Comparison of ENCODE assay signal across 28 cellular contexts in the genomic region with DNA sequence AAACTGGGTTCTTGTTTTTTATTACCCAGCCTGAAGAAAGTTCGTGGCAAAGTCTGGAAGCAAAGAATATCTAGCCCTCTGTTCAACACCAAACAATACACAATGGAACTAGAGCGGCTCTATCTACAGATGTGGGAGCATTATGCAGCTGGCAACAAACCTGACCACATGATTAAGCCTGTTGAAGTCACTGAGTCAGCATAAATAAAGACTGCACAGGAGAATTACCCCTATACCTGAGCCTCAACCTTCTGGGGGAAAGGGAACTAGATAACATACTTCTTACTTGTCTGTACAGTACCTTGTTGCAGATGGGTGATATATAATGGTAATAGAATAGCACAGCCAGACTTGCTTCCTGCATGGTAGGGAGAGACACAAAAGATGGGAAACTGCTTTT. TPM values are rescaled to one million over a fixed set of nuclear protein-coding genes. Genes with fewer than 3 reads are reported as not detected.
DNase-seq lines count a peak whose midpoint lies in the region; ATAC-seq, FAIRE-seq and TF ChIP-seq lines count a peak whose summit lies in the region.
"Had no signal": no experiment of that assay in that cellular context is flagged by ENCODE, and none has a peak within 500 bp of the region (broad histone marks: within the 10 kb centered on the region; RNA-seq: fewer than 3 reads in every experiment).

No MANE protein-coding gene starts in this region.

- no peak for DNase-seq in activated T-cell treated with anti-CD3 and anti-CD28 coated beads, Interleukin-2, amount 50 U/mL, for 24 hours
- DNase-seq in activated T-cell treated with anti-CD3 and anti-CD28 coated beads, Interleukin-2, amount 50 U/mL, for 4 hours, result no peak
- DNase-seq in A549 (ENCODE audit: low read depth in 1 of 2, low spot score in 1 of 2), result no peak
- DNase-seq in DND-41, result no peak
- DNase-seq in K562 (ENCODE audit: extremely low read depth in 1 of 4, low spot score in 3 of 4), result no peak
- no peak for DNase-seq in transverse colon
- no peak for DNase-seq in GM23338 (ENCODE audit: low spot score)
- DNase-seq: C1 segment of cervical spinal cord; Caco-2; CD4-positive, alpha-beta memory T cell; EL; GDM1; GOT3; NCI-H1048; NCI-H1417 treated with DMSO at 0.1 percent for 48 hours; NCI-H1694 treated with DMSO at 0.1 percent for 48 hours; NCI-H2081; NCI-H2171 treated with DMSO at 0.1 percent for 48 hours; NCI-H345; NCI-H524; NCI-H748 treated with DMSO at 0.1 percent for 48 hours; SIG-M5 had no signal

- no peaks in the 10 kb centered on the region for H3K9me1 ChIP-seq in K562 (ENCODE audit: control insufficient read depth, insufficient read depth, low read length)

- peaks cover 87% of the 10 kb centered on the region for H3K36me3 Mint-ChIP-seq in activated T-cell treated with anti-CD3 and anti-CD28 coated beads, Interleukin-2, amount 50 U/mL, for 24 hours (ENCODE audit: low read depth)
- peaks cover 20% of the 10 kb centered on the region for H3K36me3 Mint-ChIP-seq in activated T-cell treated with anti-CD3 and anti-CD28 coated beads, Interleukin-2, amount 50 U/mL, for 4 hours (ENCODE audit: insufficient read depth)
- peaks cover 75% of the 10 kb centered on the region for H3K36me3 Mint-ChIP-seq in GM23338 (ENCODE audit: low read depth)
- H3K36me3 Mint-ChIP-seq: IgD-negative memory B cell had no signal

- H3K9ac ChIP-seq in DND-41 (ENCODE audit: low read depth, low read length) (no peak overlapping the region), K562 (ENCODE audit: insufficient read depth in 1 of 2, low read depth in 2 of 2, low read length in 2 of 2) (no peak overlapping the region)

- TF ChIP-seq RAD21 in A549 (conservative IDR thresholded peaks at IDR 0.05 in 1 of 2, IDR thresholded peaks at IDR 0.05 in 1 of 2), result no peak
- no peak for TF ChIP-seq RAD21 in K562 (CRISPR knock-in tag; conservative IDR thresholded peaks at IDR 0.05 in 1 of 2, IDR thresholded peaks at IDR 0.05 in 1 of 2)

- WGBS in A549 (ENCODE audit: missing lambda C conversion rate), result 83% methylated on average over 2 of the region's 2 CpGs
- 76% methylated on average over 2 of the region's 2 CpGs for WGBS in K562 (ENCODE audit: insufficient coverage, low coverage, missing lambda C conversion rate)
- WGBS in transverse colon (ENCODE audit: low coverage in 1 of 2), 2 donors, result 62% methylated on average over 2 of the region's 2 CpGs; no CpG with 5 or more reads in 1 of the 2 donors

- peaks cover 69% of the 10 kb centered on the region for H3K36me3 ChIP-seq in DND-41 (ENCODE audit: insufficient read depth, low read length)
- peaks cover 79% of the 10 kb centered on the region for H3K36me3 ChIP-seq in K562 (ENCODE audit: control insufficient read depth, insufficient read depth, low read length)
- peaks cover 0 to 5% (median 0%) of the 10 kb centered on the region in 4 donors for H3K36me3 ChIP-seq in transverse colon
- H3K36me3 ChIP-seq in GM23338 (ENCODE audit: insufficient read depth), result peaks cover 17% of the 10 kb centered on the region

- H3K79me2 ChIP-seq in DND-41 (ENCODE audit: insufficient read depth, low read length) (no peaks in the 10 kb centered on the region), K562 (ENCODE audit: control insufficient read depth, insufficient read depth, low read length) (no peaks in the 10 kb centered on the region), GM23338 (replicated peaks; ENCODE audit: insufficient read depth) (0 out of 2 replicates have a peak, but pooled peaks cover 3% of the 10 kb centered on the region)

- in situ Hi-C loops in K562 (cut with MboI) (no loop called here), transverse colon (cut with MboI; ENCODE audit: low pct_ligation_motif_present in 1 of 4, low pct_unique_long_range_greater_than_20kb in 1 of 4, low sequenced_read_pairs in 3 of 4) (loop anchor here in 1 of 4 donors (25.0 kb wide), 1 partner anchor 186 kb away; no protein-coding TSS in a partner anchor)

- peaks cover 25% of the 10 kb centered on the region for H3K27me3 Mint-ChIP-seq in activated T-cell treated with anti-CD3 and anti-CD28 coated beads, Interleukin-2, amount 50 U/mL, for 24 hours
- no peaks in the 10 kb centered on the region for H3K27me3 Mint-ChIP-seq in activated T-cell treated with anti-CD3 and anti-CD28 coated beads, Interleukin-2, amount 50 U/mL, for 4 hours (ENCODE audit: low read depth)
- peaks cover 7% of the 10 kb centered on the region for H3K27me3 Mint-ChIP-seq in GM23338 (ENCODE audit: insufficient read depth, low read depth, poor library complexity)
- H3K27me3 Mint-ChIP-seq: CD4-positive, alpha-beta memory T cell; IgD-negative memory B cell had no signal

- H3K9me2 ChIP-seq in GM23338 (ENCODE audit: insufficient read depth), result no peaks in the 10 kb centered on the region

- H3F3A ChIP-seq in GM23338 (replicated peaks; ENCODE audit: low read depth), result no peaks in the 10 kb centered on the region

- H3K9me3 ChIP-seq in A549 (no peaks in the 10 kb centered on the region), DND-41 (ENCODE audit: insufficient read depth, low read length, severe bottlenecking) (no peaks in the 10 kb centered on the region), K562 (replicated peaks; ENCODE audit: control insufficient read depth, insufficient read depth, low read depth, low read length) (no peaks in the 10 kb centered on the region), transverse colon (no peaks in the 10 kb centered on the region)
- H3K9me3 ChIP-seq: Caco-2, HAP-1 had no signal

- no peak overlapping the region for H3K27ac ChIP-seq in A549
- H3K27ac ChIP-seq in DND-41 (ENCODE audit: low read length), result no peak overlapping the region
- H3K27ac ChIP-seq in K562 (ENCODE audit: extremely low read depth, low read depth, low read length), result no peak overlapping the region
- no peak overlapping the region for H3K27ac ChIP-seq in transverse colon
- no peak overlapping the region for H3K27ac ChIP-seq in GM23338 (ENCODE audit: low read depth)
- H3K27ac ChIP-seq: SK-N-MC had no signal

- ATAC-seq in activated T-cell treated with anti-CD3 and anti-CD28 coated beads, Interleukin-2, amount 50 U/mL, for 4 hours, result no peak
- no peak for ATAC-seq in A549
- ATAC-seq in DND-41 (ENCODE audit: insufficient read depth, low read depth), result peak; percentile 43; the same call in 1 of the 3 replicates
- ATAC-seq in K562, result no peak
- ATAC-seq in GM23338, result no peak
- ATAC-seq: GM12878 had no signal

- FAIRE-seq in A549 (lab: Jason Lieb, UNC), result no peak
- FAIRE-seq in K562 (lab: Jason Lieb, UNC), result no peak
- FAIRE-seq: A204.1, GM12878, RCC 7860 had no signal

- CTCF ChIA-PET in A549 (lab: Yijun Ruan, JAX) (no interaction called here), K562 (lab: Yijun Ruan, JAX; ENCODE audit: low intra/inter-chr PET ratio) (no interaction called here)

- H2AFZ ChIP-seq in DND-41 (ENCODE audit: low read depth, low read length) (no peak overlapping the region), K562 (ENCODE audit: low read depth, low read length) (no peak overlapping the region), GM23338 (no peak overlapping the region)

- H4K20me1 ChIP-seq in DND-41 (ENCODE audit: insufficient read depth, low read length) (no peaks in the 10 kb centered on the region), K562 (replicated peaks; ENCODE audit: control insufficient read depth, insufficient read depth, low read length) (no peaks in the 10 kb centered on the region), GM23338 (replicated peaks; ENCODE audit: insufficient read depth) (no peaks in the 10 kb centered on the region)

- peaks cover 13% of the 10 kb centered on the region for H3K4me1 ChIP-seq in A549
- no peaks in the 10 kb centered on the region for H3K4me1 ChIP-seq in DND-41 (ENCODE audit: insufficient read depth, low read length)
- peaks cover 0 to 5% of the 10 kb centered on the region in 2 experiments; a peak in 2 of 5 replicates for H3K4me1 ChIP-seq in K562 (replicated peaks in 1 of 2; ENCODE audit: control insufficient read depth in 2 of 2, insufficient read depth in 2 of 2, low read length in 2 of 2)
- H3K4me1 ChIP-seq in transverse colon, result no peaks in the 10 kb centered on the region
- no peaks in the 10 kb centered on the region for H3K4me1 ChIP-seq in GM23338 (ENCODE audit: insufficient read depth)
- H3K4me1 ChIP-seq: Caco-2 had no signal

- intact Hi-C loops in K562 (cut with micrococcal nuclease) (loop anchor here (5.0 kb wide), 1 partner anchor 79 kb away; no protein-coding TSS in a partner anchor), transverse colon (cut with DNase I; ENCODE audit: low total_unique reads) (no loop called here)

- H3K27me3 ChIP-seq in DND-41 (ENCODE audit: insufficient read depth, low read length, poor library complexity) (no peaks in the 10 kb centered on the region), K562 (ENCODE audit: control insufficient read depth in 2 of 2, insufficient read depth in 2 of 2, low read length in 2 of 2) (no peaks in the 10 kb centered on the region), transverse colon (no peaks in the 10 kb centered on the region), GM23338 (ENCODE audit: insufficient read depth) (no peaks in the 10 kb centered on the region)

- TF ChIP-seq EP300 in A549 (IDR thresholded peaks at IDR 0.05) (no peak), K562 (IDR thresholded peaks at IDR 0.05; ENCODE audit: low read length) (no peak), transverse colon (IDR thresholded peaks at IDR 0.05; ENCODE audit: low read depth) (no peak)

- H3K4me3 Mint-ChIP-seq in activated T-cell treated with anti-CD3 and anti-CD28 coated beads, Interleukin-2, amount 50 U/mL, for 24 hours, result no peak overlapping the region
- H3K4me3 Mint-ChIP-seq in activated T-cell treated with anti-CD3 and anti-CD28 coated beads, Interleukin-2, amount 50 U/mL, for 4 hours, result no peak overlapping the region
- H3K4me3 Mint-ChIP-seq in GM23338, result no peak overlapping the region
- H3K4me3 Mint-ChIP-seq: CD4-positive, alpha-beta memory T cell; IgD-negative memory B cell had no signal

- no TSS peak for BruUV-seq in K562 (replicated peaks; lab: Mats Ljungman, UMichigan)

- no peaks in the 10 kb centered on the region for H3K9me3 Mint-ChIP-seq in activated T-cell treated with anti-CD3 and anti-CD28 coated beads, Interleukin-2, amount 50 U/mL, for 24 hours
- H3K9me3 Mint-ChIP-seq in activated T-cell treated with anti-CD3 and anti-CD28 coated beads, Interleukin-2, amount 50 U/mL, for 4 hours, result no peaks in the 10 kb centered on the region
- no peaks in the 10 kb centered on the region for H3K9me3 Mint-ChIP-seq in GM23338
- H3K9me3 Mint-ChIP-seq: CD4-positive, alpha-beta memory T cell; IgD-negative memory B cell had no signal

- peak overlapping the region; percentile 13 for H3K27ac Mint-ChIP-seq in activated T-cell treated with anti-CD3 and anti-CD28 coated beads, Interleukin-2, amount 50 U/mL, for 24 hours
- no peak overlapping the region for H3K27ac Mint-ChIP-seq in GM23338

- POLR2A ChIA-PET in A549 (lab: Yijun Ruan, JAX) (no interaction called here), K562 (lab: Yijun Ruan, JAX) (interaction anchor here (1.0 kb wide), 1 partner anchor 16 kb away, joined by 3 read pairs; no protein-coding TSS in a partner anchor)

- TF ChIP-seq POLR2A in A549 (IDR thresholded peaks at IDR 0.05; ENCODE audit: low read length) (no peak), K562 (conservative IDR thresholded peaks at IDR 0.05) (no peak), transverse colon (IDR thresholded peaks at IDR 0.05) (no peak)

- no peak for TF ChIP-seq CTCF in A549 (IDR thresholded peaks at IDR 0.05)
- no peak for TF ChIP-seq CTCF in DND-41 (IDR thresholded peaks at IDR 0.05; ENCODE audit: borderline replicate concordance, extremely low read depth, low read length, poor library complexity, severe bottlenecking)
- no peak for TF ChIP-seq CTCF in K562 (IDR thresholded peaks at IDR 0.05 in 2 of 3, conservative IDR thresholded peaks at IDR 0.05 in 1 of 3; ENCODE audit: insufficient read depth in 2 of 3, low read depth in 1 of 3, low read length in 3 of 3)
- no peak for TF ChIP-seq CTCF in transverse colon (IDR thresholded peaks at IDR 0.05)
- TF ChIP-seq CTCF in GM23338 (conservative IDR thresholded peaks at IDR 0.05; ENCODE audit: low read depth in 2 of 2), result no peak

- peaks cover 6% of the 10 kb centered on the region for H3K4me1 Mint-ChIP-seq in activated T-cell treated with anti-CD3 and anti-CD28 coated beads, Interleukin-2, amount 50 U/mL, for 24 hours (ENCODE audit: low read depth)
- no peaks in the 10 kb centered on the region for H3K4me1 Mint-ChIP-seq in activated T-cell treated with anti-CD3 and anti-CD28 coated beads, Interleukin-2, amount 50 U/mL, for 4 hours (ENCODE audit: low read depth)
- H3K4me1 Mint-ChIP-seq in GM23338, result peaks cover 5% of the 10 kb centered on the region; the same call in 2 of the 3 replicates

- H3K4me3 ChIP-seq in A549, result no peak overlapping the region
- no peak overlapping the region for H3K4me3 ChIP-seq in DND-41 (ENCODE audit: low read depth in 1 of 2, low read length in 2 of 2)
- no peak overlapping the region for H3K4me3 ChIP-seq in K562
- H3K4me3 ChIP-seq in transverse colon, result no peak overlapping the region
- H3K4me3 ChIP-seq in GM23338, result no peak overlapping the region
- H3K4me3 ChIP-seq: GM12878, HAP-1, SK-N-MC had no signal

- no peak overlapping the region for H3K4me2 ChIP-seq in A549
- no peak overlapping the region for H3K4me2 ChIP-seq in DND-41 (ENCODE audit: insufficient read depth, low read length)
- H3K4me2 ChIP-seq in K562 (ENCODE audit: insufficient read depth, low read length), result no peak overlapping the region
- H3K4me2 ChIP-seq in GM23338, result no peak overlapping the region

RNA-seq across cellular contexts. Expression of a gene that starts 4.6 kb away (rescaled TPM):
- total RNA-seq in activated T-cell treated with anti-CD3 and anti-CD28 coated beads, Interleukin-2, amount 50 U/mL, for 4 hours, result 1 to 10 TPM; 1.7 to 2.2 (median 2.1) TPM
- polyA plus RNA-seq in A549 (2011; rRNA removed), result 1.5 and 1.7 TPM in 2 replicates
- 0.45 and 0.61 TPM in 2 replicates for polyA plus RNA-seq in A549 (2012; cell fraction: cytosol; rRNA removed)
- 2.0 and 3.5 TPM in 2 replicates for polyA plus RNA-seq in A549 (2012; cell fraction: nucleus; rRNA removed)
- polyA plus RNA-seq in A549 (2017; fragmentation: RNase III; extraction: RNeasy Plus Mini Kit Qiagen cat#74134 plus additional on column Dnase treatment), result 1.4 to 1.6 TPM (median 1.6 TPM) in 3 replicates
- 1.0 and 2.1 TPM in 2 replicates for polyA minus RNA-seq in A549 (2011; rRNA and poly(A)+ RNA removed)
- total RNA-seq in K562 (2011; cell fraction: chromatin; rRNA removed; ENCODE audit: low replicate concordance), result 2.2 and 4.0 TPM in 2 replicates
- total RNA-seq in K562 (2011; cell fraction: nucleolus; rRNA removed), result 0.67 and 1.8 TPM in 2 replicates
- total RNA-seq in K562 (2011; cell fraction: nucleoplasm; rRNA removed), result 1.1 and 1.8 TPM in 2 replicates
- total RNA-seq in K562 (2014; rRNA removed), result 0.45 and 0.86 TPM in 2 replicates
- total RNA-seq in K562 (2014; rRNA removed; fragmentation: Illumina TruSeq; extraction: Trizol), result 0.77 and 0.87 TPM in 2 replicates
- total RNA-seq in K562 (2015; rRNA removed; fragmentation: Illumina TruSeq; extraction: Trizol), result 1.2 and 1.4 TPM in 2 replicates
- 0.47 and 0.58 TPM in 2 replicates for total RNA-seq in K562 (2021)
- 0.85 and 1.3 TPM in 2 replicates for polyA plus RNA-seq in K562 (2011; rRNA removed)
- 0.15 and 0.66 TPM in 2 replicates for polyA plus RNA-seq in K562 (2011; cell fraction: cytosol; rRNA removed)
- polyA plus RNA-seq in K562 (2011; cell fraction: nucleus; rRNA removed), result 2.3 and 6.8 TPM in 2 replicates
- 0.49 and 2.3 TPM in 2 replicates for polyA plus RNA-seq in K562 (2012)
- 0.42 and 1.1 TPM in 2 replicates for polyA plus RNA-seq in K562 (2014; fragmentation: Illumina TruSeq; extraction: Trizol)
- polyA plus RNA-seq in K562 (2014; fragmentation: Nextera tagmentation; extraction: Ambion mirVana), result under 1 TPM; 0.27 to 0.64 TPM
- polyA plus RNA-seq in K562 (2014; rRNA removed), result 1.3 and 1.5 TPM in 2 replicates
- polyA minus RNA-seq in K562 (2011; rRNA and poly(A)+ RNA removed), result 0.56 and 1.6 TPM in 2 replicates
- not detected in 2 replicates for polyA minus RNA-seq in K562 (2011; cell fraction: cytosol; rRNA and poly(A)+ RNA removed)
- polyA minus RNA-seq in K562 (2011; cell fraction: nucleus; rRNA and poly(A)+ RNA removed), result 0.67 and 2.2 TPM in 2 replicates
- 1 to 10 TPM; 1.9 to 3.7 (median 3.0) TPM for total RNA-seq in transverse colon
- total RNA-seq in GM23338 (2014; rRNA removed; shearing (Covaris generic)), result 1.5 and 2.7 TPM in 2 replicates
- polyA plus RNA-seq in GM23338 (2016; fragmentation: Nextera tagmentation; extraction: Ambion mirVana), result 0.63 and 1.2 TPM in 2 replicates

RNA-seq across cellular contexts. Expression of a gene that starts 40.7 kb away (rescaled TPM):
- total RNA-seq in activated T-cell treated with anti-CD3 and anti-CD28 coated beads, Interleukin-2, amount 50 U/mL, for 4 hours, result 100 to 1,000 TPM; 150 to 198 (median 166) TPM
- 290 and 300 TPM in 2 replicates for polyA plus RNA-seq in A549 (2011; rRNA removed)
- polyA plus RNA-seq in A549 (2012; cell fraction: cytosol; rRNA removed), result 34.9 and 35.3 TPM in 2 replicates
- polyA plus RNA-seq in A549 (2012; cell fraction: nucleus; rRNA removed), result 187 and 235 TPM in 2 replicates
- polyA plus RNA-seq in A549 (2017; fragmentation: RNase III; extraction: RNeasy Plus Mini Kit Qiagen cat#74134 plus additional on column Dnase treatment), result 42.7 to 47.8 TPM (median 47.3 TPM) in 3 replicates
- 225 and 326 TPM in 2 replicates for polyA minus RNA-seq in A549 (2011; rRNA and poly(A)+ RNA removed)
- total RNA-seq in K562 (2011; cell fraction: chromatin; rRNA removed; ENCODE audit: low replicate concordance), result 1,185 and 1,554 TPM in 2 replicates
- total RNA-seq in K562 (2011; cell fraction: nucleolus; rRNA removed), result 474 and 611 TPM in 2 replicates
- total RNA-seq in K562 (2011; cell fraction: nucleoplasm; rRNA removed), result 824 and 884 TPM in 2 replicates
- total RNA-seq in K562 (2014; rRNA removed), result 70.4 and 71.3 TPM in 2 replicates
- total RNA-seq in K562 (2014; rRNA removed; fragmentation: Illumina TruSeq; extraction: Trizol), result 117 and 133 TPM in 2 replicates
- 91.0 and 97.3 TPM in 2 replicates for total RNA-seq in K562 (2015; rRNA removed; fragmentation: Illumina TruSeq; extraction: Trizol)
- total RNA-seq in K562 (2021), result 141 and 153 TPM in 2 replicates
- 347 and 456 TPM in 2 replicates for polyA plus RNA-seq in K562 (2011; rRNA removed)
- polyA plus RNA-seq in K562 (2011; cell fraction: cytosol; rRNA removed), result 120 and 206 TPM in 2 replicates
- 2,701 and 3,076 TPM in 2 replicates for polyA plus RNA-seq in K562 (2011; cell fraction: nucleus; rRNA removed)
- polyA plus RNA-seq in K562 (2012), result 69.5 and 342 TPM in 2 replicates
- 109 and 121 TPM in 2 replicates for polyA plus RNA-seq in K562 (2014; fragmentation: Illumina TruSeq; extraction: Trizol)
- polyA plus RNA-seq in K562 (2014; fragmentation: Nextera tagmentation; extraction: Ambion mirVana), result 10 to 100 TPM; 38.9 to 52.6 TPM
- 170 and 211 TPM in 2 replicates for polyA plus RNA-seq in K562 (2014; rRNA removed)
- polyA minus RNA-seq in K562 (2011; rRNA and poly(A)+ RNA removed), result 304 and 422 TPM in 2 replicates
- 67.6 and 73.0 TPM in 2 replicates for polyA minus RNA-seq in K562 (2011; cell fraction: cytosol; rRNA and poly(A)+ RNA removed)
- polyA minus RNA-seq in K562 (2011; cell fraction: nucleus; rRNA and poly(A)+ RNA removed), result 450 and 778 TPM in 2 replicates
- 100 to 1,000 TPM; 146 to 307 (median 237) TPM for total RNA-seq in transverse colon
- total RNA-seq in GM23338 (2014; rRNA removed; shearing (Covaris generic)), result 128 and 163 TPM in 2 replicates
- polyA plus RNA-seq in GM23338 (2016; fragmentation: Nextera tagmentation; extraction: Ambion mirVana), result 35.5 and 43.3 TPM in 2 replicates

RNA-seq across cellular contexts. Expression of a gene that starts 44.7 kb away (rescaled TPM):
- 10 to 100 TPM; 44.9 to 64.7 (median 53.1) TPM for total RNA-seq in activated T-cell treated with anti-CD3 and anti-CD28 coated beads, Interleukin-2, amount 50 U/mL, for 4 hours
- polyA plus RNA-seq in A549 (2011; rRNA removed), result not detected in 2 replicates
- not detected in 2 replicates for polyA plus RNA-seq in A549 (2012; cell fraction: cytosol; rRNA removed)
- not detected in 2 replicates for polyA plus RNA-seq in A549 (2012; cell fraction: nucleus; rRNA removed)
- not detected in 3 replicates for polyA plus RNA-seq in A549 (2017; fragmentation: RNase III; extraction: RNeasy Plus Mini Kit Qiagen cat#74134 plus additional on column Dnase treatment)
- polyA minus RNA-seq in A549 (2011; rRNA and poly(A)+ RNA removed), result not detected in 2 replicates
- not detected in 2 replicates for total RNA-seq in K562 (2011; cell fraction: chromatin; rRNA removed; ENCODE audit: low replicate concordance)
- not detected in 2 replicates for total RNA-seq in K562 (2011; cell fraction: nucleolus; rRNA removed)
- total RNA-seq in K562 (2011; cell fraction: nucleoplasm; rRNA removed), result not detected in 2 replicates
- total RNA-seq in K562 (2014; rRNA removed), result not detected in 2 replicates
- total RNA-seq in K562 (2014; rRNA removed; fragmentation: Illumina TruSeq; extraction: Trizol), result not detected in 2 replicates
- not detected in 2 replicates for total RNA-seq in K562 (2015; rRNA removed; fragmentation: Illumina TruSeq; extraction: Trizol)
- total RNA-seq in K562 (2021), result not detected in 2 replicates
- not detected in 2 replicates for polyA plus RNA-seq in K562 (2011; rRNA removed)
- polyA plus RNA-seq in K562 (2011; cell fraction: cytosol; rRNA removed), result not detected in 2 replicates
- not detected in 2 replicates for polyA plus RNA-seq in K562 (2011; cell fraction: nucleus; rRNA removed)
- not detected in 2 replicates for polyA plus RNA-seq in K562 (2012)
- polyA plus RNA-seq in K562 (2014; fragmentation: Illumina TruSeq; extraction: Trizol), result not detected in 2 replicates
- not detected for polyA plus RNA-seq in K562 (2014; fragmentation: Nextera tagmentation; extraction: Ambion mirVana)
- polyA plus RNA-seq in K562 (2014; rRNA removed), result not detected in 2 replicates
- not detected in 2 replicates for polyA minus RNA-seq in K562 (2011; rRNA and poly(A)+ RNA removed)
- polyA minus RNA-seq in K562 (2011; cell fraction: cytosol; rRNA and poly(A)+ RNA removed), result not detected in 2 replicates
- not detected in 2 replicates for polyA minus RNA-seq in K562 (2011; cell fraction: nucleus; rRNA and poly(A)+ RNA removed)
- 1 to 10 TPM in 3 of 4 donors, not detected in 1; 1.1 to 3.5 (median 1.3) TPM for total RNA-seq in transverse colon
- not detected in 2 replicates for total RNA-seq in GM23338 (2014; rRNA removed; shearing (Covaris generic))
- polyA plus RNA-seq in GM23338 (2016; fragmentation: Nextera tagmentation; extraction: Ambion mirVana), result not detected in 2 replicates
- total RNA-seq: Caco-2 had no signal

Comparison
In these comparisons a context has a peak if more than half of its experiments do, and no peak if none do; other contexts are left out.
1. RNA of a gene that starts 44.7 kb away (total RNA-seq): 44.9 to 64.7 TPM in activated T-cell treated with anti-CD3 and anti-CD28 coated beads, Interleukin-2, amount 50 U/mL, for 4 hours; 1.1 to 3.5 TPM in transverse colon, not detected in GM23338 and not detected in K562; every median in the first group is over 10 times any median in the second.